ENCODE assay signal across 20 cellular contexts in genomic region chr4:86640469-86640868, GRCh38. TPM values are rescaled to one million over a fixed set of nuclear protein-coding genes. Genes with fewer than 3 reads are reported as not detected.
DNase-seq lines count a peak whose midpoint lies in the region; ATAC-seq and TF ChIP-seq lines count a peak whose summit lies in the region.
"Had no signal": no experiment of that assay in that cellular context is flagged by ENCODE, and none has a peak within 500 bp of the region (broad histone marks: within the 10 kb centered on the region; RNA-seq: fewer than 3 reads in every experiment).

No MANE protein-coding gene starts in this region.

- ATAC-seq in sciatic nerve, result no peak
- ATAC-seq: body of pancreas had no signal

- no peak for TF ChIP-seq EP300 in ovary (IDR thresholded peaks at IDR 0.05)

- TF ChIP-seq POLR2A in ovary (IDR thresholded peaks at IDR 0.05), result no peak

- 44 to 61% (median 48%) methylated on average over 1 of the region's 1 CpG for WGBS in ovary, 3 donors

- H3K27me3 ChIP-seq in ovary (no peaks in the 10 kb centered on the region), WERI-Rb-1 (ENCODE audit: insufficient read depth, low read depth, severe bottlenecking) (no peaks in the 10 kb centered on the region)
- H3K27me3 ChIP-seq: BLaER1, body of pancreas, upper lobe of left lung had no signal

- DNase-seq in EL (peak; percentile 12), NCI-H69 (lab: John Stamatoyannopoulos, UW) (peak; percentile 24), epithelial cell of prostate (ENCODE audit: low read depth, low spot score) (peak; percentile 41), non-pigmented ciliary epithelial cell (ENCODE audit: low read depth) (peak; percentile 2), sciatic nerve (ENCODE audit: low spot score) (no peak), ovary (no peak), WERI-Rb-1 (no peak)
- DNase-seq: activated CD4-positive, alpha-beta T cell treated with anti-CD3 and anti-CD28 coated beads, Interleukin-2, amount 10 ng/mL, durations not matched to agents 7 days and 5 days; activated CD8-positive, alpha-beta memory T cell treated with anti-CD3 and anti-CD28 coated beads, Interleukin-2, amount 50 U/mL, for 4 hours; activated naive CD8-positive, alpha-beta T cell treated with anti-CD3 and anti-CD28 coated beads, Interleukin-2, amount 10 ng/mL, durations not matched to agents 7 days and 5 days; body of pancreas; Karpas-422; NCI-H2107; NCI-H524 treated with DMSO at 0.1 percent for 48 hours; occipital lobe; SIG-M5; stimulated activated CD4-positive, alpha-beta T cell treated with anti-CD3 and anti-CD28 coated beads, Interleukin-12 subunit alpha, Interleukin-12 subunit beta, amount 100 ng/mL, for 4 hours; stimulated activated CD8-positive, alpha-beta memory T cell treated with anti-CD3 and anti-CD28 coated beads, Interleukin-4, amount 100 ng/mL, for 48 hours; upper lobe of left lung had no signal

- H3K36me3 ChIP-seq in ovary (no peaks in the 10 kb centered on the region), WERI-Rb-1 (peaks cover 22% of the 10 kb centered on the region)
- H3K36me3 ChIP-seq: BLaER1, upper lobe of left lung had no signal

- H3K27ac ChIP-seq in epithelial cell of prostate (peak overlapping the region; percentile 23), ovary (no peak overlapping the region), WERI-Rb-1 (no peak overlapping the region)
- H3K27ac ChIP-seq: BLaER1, body of pancreas, upper lobe of left lung had no signal

- no peak overlapping the region for H3K4me3 ChIP-seq in ovary
- no peak overlapping the region for H3K4me3 ChIP-seq in WERI-Rb-1 (ENCODE audit: low read depth, low read length)
- H3K4me3 ChIP-seq: BLaER1, body of pancreas, upper lobe of left lung had no signal

- intact Hi-C loops in sciatic nerve (cut with DNase I), result no loop called here
- intact Hi-C loops in ovary (cut with DNase I), result no loop called here

- TF ChIP-seq CTCF in ovary (IDR thresholded peaks at IDR 0.05) (no peak), WERI-Rb-1 (IDR thresholded peaks at IDR 0.05; ENCODE audit: low read depth, low read length) (no peak)

- H3K9me3 ChIP-seq in ovary, result no peaks in the 10 kb centered on the region
- no peaks in the 10 kb centered on the region for H3K9me3 ChIP-seq in WERI-Rb-1 (ENCODE audit: severe bottlenecking)
- H3K9me3 ChIP-seq: BLaER1, body of pancreas, upper lobe of left lung had no signal

- H3K4me1 ChIP-seq in ovary (ENCODE audit: insufficient read depth), result no peaks in the 10 kb centered on the region
- H3K4me1 ChIP-seq: BLaER1, upper lobe of left lung had no signal

RNA-seq across cellular contexts. Expression of gene PTPN13, which starts 46.4 kb away (rescaled TPM):
- total RNA-seq in sciatic nerve (90.1 TPM), ovary (10 to 100 TPM; 38.5 to 73.4 (median 54.6) TPM)
- 10 to 100 TPM; 17.0 to 22.8 TPM for polyA plus RNA-seq in ovary

Comparison
In these comparisons a context has a peak if more than half of its experiments do, and no peak if none do; other contexts are left out.
1. DNase-seq: peak in EL (single experiment), NCI-H69 (single experiment), epithelial cell of prostate (single experiment) and non-pigmented ciliary epithelial cell (single experiment); none in sciatic nerve (single experiment), ovary (0 of 5) and WERI-Rb-1 (single experiment).